ENCODE assay signal across 10 cellular contexts in genomic region chr4:74073358-74073757, GRCh38. TPM values are rescaled to one million over a fixed set of nuclear protein-coding genes. Genes with fewer than 3 reads are reported as not detected.
"Had no signal": no experiment of that assay in that cellular context is flagged by ENCODE, and none has a peak within 500 bp of the region (broad histone marks: within the 10 kb centered on the region; RNA-seq: fewer than 3 reads in every experiment).

No MANE protein-coding gene starts in this region.

- H3K9me3 Mint-ChIP-seq: HFFc6 had no signal

- H3K36me3 Mint-ChIP-seq: IgD-negative memory B cell had no signal

- FAIRE-seq: H54, HepG2 had no signal

- ATAC-seq: HepG2 had no signal

- H3K4me1 Mint-ChIP-seq: H9, IgD-negative memory B cell had no signal

- DNase-seq: GOT3, H9, HCEC 1CT, HFFc6, KG1 had no signal

- H3K4me3 Mint-ChIP-seq: H9, HFFc6, IgD-negative memory B cell had no signal

- H3K27ac Mint-ChIP-seq: H9, HFFc6, IgD-negative memory B cell had no signal

- H3K27ac ChIP-seq: HL-60 had no signal

RNA-seq across cellular contexts. Expression of gene CXCL2, which starts 25.6 kb away (rescaled TPM):
- total RNA-seq: HT1080 had no signal
- polyA plus RNA-seq: HepG2, IgD-negative memory B cell had no signal

RNA-seq across cellular contexts. Expression of gene CXCL3, which starts 34.9 kb away (rescaled TPM):
- polyA plus RNA-seq: HepG2, IgD-negative memory B cell had no signal
